18 cellular contexts compared by ENCODE assay signal in genomic region chr6:105042648-105043047, GRCh38.
"Had no signal": no experiment of that assay in that cellular context is flagged by ENCODE, and none has a peak within 500 bp of the region (broad histone marks: within the 10 kb centered on the region; RNA-seq: fewer than 3 reads in every experiment).

No MANE protein-coding gene starts in this region.

- H3K4me3 ChIP-seq: left ventricle myocardium inferior, ovary, thyroid gland had no signal

- H3K36me3 Mint-ChIP-seq: memory B cell; stimulated activated memory B cell treated with anti-CD40 and anti-IgM and Interleukin-4, amounts not matched to agents 10 μg/mL and 1 μg/mL and 100 μg/mL, for 72 hours had no signal

- DNase-seq: activated CD4-positive, alpha-beta T cell treated with anti-CD3 and anti-CD28 coated beads for 1 hour; activated CD4-positive, alpha-beta T cell treated with anti-CD3 and anti-CD28 coated beads, Interleukin-2, amount 50 U/mL, for 48 hours; activated effector memory CD4-positive, alpha-beta T cell treated with Interleukin-2 at 50 U/mL for 16 hours; activated naive CD4-positive, alpha-beta T cell treated with anti-CD3 and anti-CD28 coated beads, Interleukin-2, amount 50 U/mL, for 16 hours; caudate nucleus; hippocampal formation; left ventricle myocardium inferior; ovary; stimulated activated CD4-positive, alpha-beta T cell treated with anti-CD3 and anti-CD28 coated beads, Interleukin-12 subunit alpha, Interleukin-12 subunit beta, amount 100 ng/mL, for 4 hours; T-helper 1 cell; T1000; thyroid gland had no signal

- H3K27me3 Mint-ChIP-seq: stimulated activated memory B cell treated with anti-CD40 and anti-IgM and Interleukin-4, amounts not matched to agents 10 μg/mL and 1 μg/mL and 100 μg/mL, for 72 hours had no signal

- FAIRE-seq: colon, endometrium, keratinocyte had no signal

- H3K27me3 ChIP-seq: ovary, thyroid gland had no signal

- H3K36me3 ChIP-seq: left ventricle myocardium inferior, ovary, thyroid gland had no signal

- H3K4me1 Mint-ChIP-seq: memory B cell; stimulated activated memory B cell treated with anti-CD40 and anti-IgM and Interleukin-4, amounts not matched to agents 10 μg/mL and 1 μg/mL and 100 μg/mL, for 72 hours had no signal

- H3K4me3 Mint-ChIP-seq: memory B cell; stimulated activated memory B cell treated with anti-CD40 and anti-IgM and Interleukin-4, amounts not matched to agents 10 μg/mL and 1 μg/mL and 100 μg/mL, for 72 hours had no signal

- H3K27ac ChIP-seq: left ventricle myocardium inferior, ovary, thyroid gland had no signal

- H3K9me3 ChIP-seq: left ventricle myocardium inferior, ovary, thyroid gland had no signal

- H3K4me1 ChIP-seq: left ventricle myocardium inferior, thyroid gland had no signal

- ATAC-seq: esophagus mucosa; stimulated activated memory B cell treated with anti-CD40 and anti-IgM and Interleukin-4, amounts not matched to agents 10 μg/mL and 1 μg/mL and 100 μg/mL, for 72 hours had no signal

- H3K27ac Mint-ChIP-seq: memory B cell; stimulated activated memory B cell treated with anti-CD40 and anti-IgM and Interleukin-4, amounts not matched to agents 10 μg/mL and 1 μg/mL and 100 μg/mL, for 72 hours had no signal

- H3K9me3 Mint-ChIP-seq: memory B cell; stimulated activated memory B cell treated with anti-CD40 and anti-IgM and Interleukin-4, amounts not matched to agents 10 μg/mL and 1 μg/mL and 100 μg/mL, for 72 hours had no signal
